ENCODE assay signal across 12 cellular contexts in the genomic region with DNA sequence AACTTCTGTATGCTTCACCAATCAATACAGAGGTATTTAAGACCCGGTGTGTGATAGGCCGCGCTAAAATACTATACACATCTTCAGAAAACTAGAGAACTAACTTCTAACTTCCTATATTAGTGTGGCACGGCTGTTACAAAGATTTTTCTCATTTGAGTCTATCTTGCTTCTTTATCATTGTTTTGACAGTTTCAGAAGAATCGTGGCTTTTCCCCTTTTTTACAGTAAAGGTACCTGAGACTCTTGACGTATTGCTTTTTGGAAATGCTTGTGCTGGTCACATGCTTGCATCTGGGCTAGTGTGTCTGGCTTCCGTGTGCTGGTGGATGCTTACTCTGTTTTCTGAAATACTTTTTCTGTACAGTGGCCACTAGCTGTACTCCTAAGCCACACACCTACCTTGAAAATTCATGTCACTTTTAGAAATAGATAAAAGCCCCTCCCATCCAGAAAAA. TPM values are rescaled to one million over a fixed set of nuclear protein-coding genes. Genes with fewer than 3 reads are reported as not detected.
DNase-seq lines count a peak whose midpoint lies in the region; ATAC-seq, FAIRE-seq and TF ChIP-seq lines count a peak whose summit lies in the region.
"Had no signal": no experiment of that assay in that cellular context is flagged by ENCODE, and none has a peak within 500 bp of the region (broad histone marks: within the 10 kb centered on the region; RNA-seq: fewer than 3 reads in every experiment).

No MANE protein-coding gene starts in this region.

- H3K9me3 ChIP-seq in BLaER1 treated with 17β-estradiol and CSF1 and Interleukin-3, amounts not matched to agents 10 nM and 100 nM (replicated peaks in 1 of 11), result no peaks in the 10 kb centered on the region
- H3K9me3 ChIP-seq: esophagus squamous epithelium had no signal

- H3K4me3 ChIP-seq in BLaER1 treated with 17β-estradiol and CSF1 and Interleukin-3, amounts not matched to agents 10 nM and 100 nM, result no peak overlapping the region
- H3K4me3 ChIP-seq: esophagus squamous epithelium had no signal

- intact Hi-C loops in activated T-helper 1 cell treated with anti-CD3 and anti-CD28 coated beads, Interleukin-12 subunit alpha, Interleukin-12 subunit beta, Interleukin-2, Interleukin-4 antibody, amounts not matched to agents 30 ng/mL and 10 ng/mL and 1 ng/mL, durations not matched to agents 14 hours and 24 hours and 36 hours (cut with micrococcal nuclease), result loop anchor here (1.0 to 5.0 kb wide), 10 partner anchors 8 to 225 kb away; partner anchors contain the start of gene ZPBP
- intact Hi-C loops in left cardiac atrium (cut with DNase I), result no loop called here

- no peaks in the 10 kb centered on the region for H3K27me3 Mint-ChIP-seq in activated T-helper 1 cell treated with anti-CD3 and anti-CD28 coated beads, Interleukin-12 subunit alpha, Interleukin-12 subunit beta, Interleukin-2, Interleukin-4 antibody, amounts not matched to agents 30 ng/mL and 10 ng/mL and 1 ng/mL, durations not matched to agents 14 hours and 24 hours and 36 hours (ENCODE audit: insufficient read depth)
- peaks cover 41% of the 10 kb centered on the region for H3K27me3 Mint-ChIP-seq in progenitor cell of endocrine pancreas

- TF ChIP-seq CTCF in progenitor cell of endocrine pancreas (IDR thresholded peaks at IDR 0.05; ENCODE audit: unreplicated experiment), result no peak

- H3K27ac ChIP-seq in BLaER1 treated with 17β-estradiol and CSF1 and Interleukin-3, amounts not matched to agents 10 nM and 100 nM, result no peak overlapping the region; a peak in 1 of 22 replicates
- H3K27ac ChIP-seq: parathyroid adenoma had no signal

- H3K4me2 ChIP-seq in BLaER1 treated with 17β-estradiol and CSF1 and Interleukin-3, amounts not matched to agents 10 nM and 100 nM, result peak overlapping the region in 10 of 11 experiments; percentile 8 to 94 (median 32); a peak in 13 of 22 replicates

- H3K9ac ChIP-seq in BLaER1 treated with 17β-estradiol and CSF1 and Interleukin-3, amounts not matched to agents 10 nM and 100 nM, result no peak overlapping the region
- H3K9ac ChIP-seq: parathyroid adenoma had no signal

- peak overlapping the region; percentile 93 for H3K27ac Mint-ChIP-seq in activated T-helper 1 cell treated with anti-CD3 and anti-CD28 coated beads, Interleukin-12 subunit alpha, Interleukin-12 subunit beta, Interleukin-2, Interleukin-4 antibody, amounts not matched to agents 30 ng/mL and 10 ng/mL and 1 ng/mL, durations not matched to agents 14 hours and 24 hours and 36 hours
- H3K27ac Mint-ChIP-seq in progenitor cell of endocrine pancreas, result no peak overlapping the region

- peak; percentile 98 for FAIRE-seq in GM19239 (lab: Jason Lieb, UNC)

- H3K36me3 ChIP-seq in BLaER1 treated with 17β-estradiol and CSF1 and Interleukin-3, amounts not matched to agents 10 nM and 100 nM, result peaks cover 31 to 73% (median 49%) of the 10 kb centered on the region in 11 experiments
- H3K36me3 ChIP-seq: esophagus squamous epithelium had no signal

- H4K20me1 ChIP-seq in BLaER1 treated with 17β-estradiol and CSF1 and Interleukin-3, amounts not matched to agents 10 nM and 100 nM, result peaks cover 58 to 100% (median 89%) of the 10 kb centered on the region in 11 experiments

- ATAC-seq in HG03095 (IDR thresholded peaks at IDR 0.05; ENCODE audit: unreplicated experiment), result peak; percentile 60
- no peak for ATAC-seq in left cardiac atrium

- peaks cover 100% of the 10 kb centered on the region for H3K4me1 Mint-ChIP-seq in activated T-helper 1 cell treated with anti-CD3 and anti-CD28 coated beads, Interleukin-12 subunit alpha, Interleukin-12 subunit beta, Interleukin-2, Interleukin-4 antibody, amounts not matched to agents 30 ng/mL and 10 ng/mL and 1 ng/mL, durations not matched to agents 14 hours and 24 hours and 36 hours (ENCODE audit: low read depth)
- no peaks in the 10 kb centered on the region for H3K4me1 Mint-ChIP-seq in progenitor cell of endocrine pancreas (ENCODE audit: low read depth)

- no peaks in the 10 kb centered on the region for H3K27me3 ChIP-seq in BLaER1 treated with 17β-estradiol and CSF1 and Interleukin-3, amounts not matched to agents 10 nM and 100 nM

- no peaks in the 10 kb centered on the region for H3K9me3 Mint-ChIP-seq in activated T-helper 1 cell treated with anti-CD3 and anti-CD28 coated beads, Interleukin-12 subunit alpha, Interleukin-12 subunit beta, Interleukin-2, Interleukin-4 antibody, amounts not matched to agents 30 ng/mL and 10 ng/mL and 1 ng/mL, durations not matched to agents 14 hours and 24 hours and 36 hours
- H3K9me3 Mint-ChIP-seq in progenitor cell of endocrine pancreas (ENCODE audit: low read depth), result no peaks in the 10 kb centered on the region

- DNase-seq in GM19239 (ENCODE audit: insufficient read length, low spot score) (no peak), NCI-H2029 treated with DMSO at 0.1 percent for 48 hours (lab: John Stamatoyannopoulos, UW) (no peak), NCI-H2171 treated with DMSO at 0.1 percent for 48 hours (lab: John Stamatoyannopoulos, UW) (no peak), progenitor cell of endocrine pancreas (ENCODE audit: low spot score, unreplicated experiment) (no peak), left cardiac atrium (no peak)
- peak; percentile 53 for DNase-seq in activated T-helper 1 cell treated with anti-CD3 and anti-CD28 coated beads, Interleukin-12 subunit alpha, Interleukin-12 subunit beta, Interleukin-2, Interleukin-4 antibody, amounts not matched to agents 30 ng/mL and 10 ng/mL and 1 ng/mL, durations not matched to agents 14 hours and 24 hours and 36 hours (ENCODE audit: low spot score)
- DNase-seq: esophagus squamous epithelium, KG1, trophoblast cell had no signal

- peaks cover 75% of the 10 kb centered on the region for H3K36me3 Mint-ChIP-seq in activated T-helper 1 cell treated with anti-CD3 and anti-CD28 coated beads, Interleukin-12 subunit alpha, Interleukin-12 subunit beta, Interleukin-2, Interleukin-4 antibody, amounts not matched to agents 30 ng/mL and 10 ng/mL and 1 ng/mL, durations not matched to agents 14 hours and 24 hours and 36 hours (ENCODE audit: low read depth)
- no peaks in the 10 kb centered on the region for H3K36me3 Mint-ChIP-seq in progenitor cell of endocrine pancreas (ENCODE audit: insufficient read depth)

- peaks cover 76 to 99% (median 91%) of the 10 kb centered on the region in 10 experiments for H3K4me1 ChIP-seq in BLaER1 treated with 17β-estradiol and CSF1 and Interleukin-3, amounts not matched to agents 10 nM and 100 nM
- H3K4me1 ChIP-seq: esophagus squamous epithelium, parathyroid adenoma had no signal

- H3K4me3 Mint-ChIP-seq in activated T-helper 1 cell treated with anti-CD3 and anti-CD28 coated beads, Interleukin-12 subunit alpha, Interleukin-12 subunit beta, Interleukin-2, Interleukin-4 antibody, amounts not matched to agents 30 ng/mL and 10 ng/mL and 1 ng/mL, durations not matched to agents 14 hours and 24 hours and 36 hours, result peak overlapping the region; percentile 82
- no peak overlapping the region for H3K4me3 Mint-ChIP-seq in progenitor cell of endocrine pancreas (ENCODE audit: low read depth)

RNA-seq across cellular contexts. Expression of gene IKZF1, which starts 12.7 kb away (rescaled TPM):
- 324 and 329 TPM in 2 replicates for total RNA-seq in activated T-helper 1 cell treated with anti-CD3 and anti-CD28 coated beads, Interleukin-12 subunit alpha, Interleukin-12 subunit beta, Interleukin-2, Interleukin-4 antibody, amounts not matched to agents 30 ng/mL and 10 ng/mL and 1 ng/mL, durations not matched to agents 14 hours and 24 hours and 36 hours
- 0.36 and 0.42 TPM in 2 replicates for total RNA-seq in progenitor cell of endocrine pancreas
- 1 to 10 TPM; 4.4 to 9.2 TPM for total RNA-seq in left cardiac atrium

Comparison
In these comparisons a context has a peak if more than half of its experiments do, and no peak if none do; other contexts are left out.
1. RNA of gene IKZF1, which starts 12.7 kb away (total RNA-seq): 324 to 329 TPM in activated T-helper 1 cell treated with anti-CD3 and anti-CD28 coated beads, Interleukin-12 subunit alpha, Interleukin-12 subunit beta, Interleukin-2, Interleukin-4 antibody, amounts not matched to agents 30 ng/mL and 10 ng/mL and 1 ng/mL, durations not matched to agents 14 hours and 24 hours and 36 hours; 4.4 to 9.2 TPM in left cardiac atrium and 0.36 to 0.42 TPM in progenitor cell of endocrine pancreas; every median in the first group is over 10 times any median in the second.